In genomic region chr12:82358200-82359114, GRCh38 we compare ENCODE assay signal across 8 cellular contexts. TPM values are rescaled to one million over a fixed set of nuclear protein-coding genes. Genes with fewer than 3 reads are reported as not detected.
DNase-seq lines count a peak whose midpoint lies in the region; ATAC-seq and TF ChIP-seq lines count a peak whose summit lies in the region.

Gene CCDC59 (minus strand): TSS chr12:82358387. CDS start chr12:82358376, 11 bp downstream.
Gene METTL25 (plus strand): TSS chr12:82358529. CDS start chr12:82358566, 37 bp downstream.

- H3K4me3 ChIP-seq in OCI-LY1 (ENCODE audit: low read depth, low read length, poor library complexity, severe bottlenecking), result peak within 1 kb of the TSS; percentile 81
- peak within 1 kb of the TSS; percentile 97 for H3K4me3 ChIP-seq in epithelial cell of esophagus (ENCODE audit: low read length)
- H3K4me3 ChIP-seq in mononuclear cell (ENCODE audit: low read length), result peak within 1 kb of the TSS; percentile 97

- H3K9ac ChIP-seq in OCI-LY1 (ENCODE audit: low read length), result peak within 1 kb of the TSS; percentile 91

- peak; percentile 98 for TF ChIP-seq CTCF in OCI-LY1 (IDR thresholded peaks at IDR 0.05; ENCODE audit: low read length)
- TF ChIP-seq CTCF in epithelial cell of esophagus (IDR thresholded peaks at IDR 0.05; ENCODE audit: insufficient read depth, low read depth, low read length, missing control alignments), result peak; percentile 83

- H3K9me2 ChIP-seq in OCI-LY1 (ENCODE audit: low read depth, low read length), result no peaks in the 10 kb centered on the region

- H3F3A ChIP-seq in OCI-LY1 (ENCODE audit: insufficient read depth, low read length), result no peaks in the 10 kb centered on the region

- H4K20me1 ChIP-seq in OCI-LY1 (ENCODE audit: insufficient read depth, low read length), result no peaks in the 10 kb centered on the region

- H3K36me3 ChIP-seq in OCI-LY1 (ENCODE audit: insufficient read depth, low read length), result peaks cover 28% of the 10 kb centered on the region

- DNase-seq in DMS114 treated with DMSO at 0.1 percent for 48 hours (lab: John Stamatoyannopoulos, UW; ENCODE audit: unreplicated experiment) (peak; percentile 96), HuH-7 (ENCODE audit: low spot score) (peak; percentile 67), activated T-cell treated with anti-CD3 and anti-CD28 coated beads for 24 hours (ENCODE audit: low read depth) (peak; percentile 99), epithelial cell of esophagus (ENCODE audit: low read depth) (peak; percentile 99)
- peak; percentile 97 to 98 for DNase-seq in stimulated activated CD8-positive, alpha-beta memory T cell treated with anti-CD3 and anti-CD28 coated beads, Interleukin-4, amount 100 ng/mL, for 1 hour (ENCODE audit: low read depth in 2 of 2, low spot score in 1 of 2)

- H3K4me2 ChIP-seq in OCI-LY1 (ENCODE audit: low read length), result peak within 1 kb of the TSS; percentile 94

- H3K4me1 ChIP-seq in OCI-LY1 (ENCODE audit: insufficient read depth, low read length, severe bottlenecking) (peaks cover 24% of the 10 kb centered on the region), mononuclear cell (ENCODE audit: insufficient read depth, low read length) (peaks cover 26% of the 10 kb centered on the region)

- H3K9me3 ChIP-seq in OCI-LY1 (ENCODE audit: low read length), result no peaks in the 10 kb centered on the region
- no peaks in the 10 kb centered on the region for H3K9me3 ChIP-seq in mononuclear cell (ENCODE audit: low read depth, low read length)

- H3K27me3 ChIP-seq in OCI-LY1 (ENCODE audit: insufficient read depth, low read length) (no peaks in the 10 kb centered on the region), mononuclear cell (ENCODE audit: insufficient read depth, low read length) (no peaks in the 10 kb centered on the region)

- peak within 1 kb of the TSS; percentile 80 for H3K27ac ChIP-seq in OCI-LY1 (ENCODE audit: low read depth, low read length, poor library complexity, severe bottlenecking)

- no peak within 1 kb of the TSS for H2AFZ ChIP-seq in OCI-LY1 (ENCODE audit: low read length)

- peak; percentile 95 for ATAC-seq in GM21515 (IDR thresholded peaks at IDR 0.05; ENCODE audit: unreplicated experiment)

- H3K79me2 ChIP-seq in OCI-LY1 (ENCODE audit: insufficient read depth, low read length), result peaks cover 20% of the 10 kb centered on the region

RNA-seq across cellular contexts. Expression of gene CCDC59, which starts in this region (rescaled TPM):
- total RNA-seq in mononuclear cell, result 232 TPM

RNA-seq across cellular contexts. Expression of gene METTL25, which starts in this region (rescaled TPM):
- total RNA-seq in mononuclear cell, result 45.8 TPM

Comparison
In these comparisons a context has a peak if more than half of its experiments do, and no peak if none do; other contexts are left out.
1. Peak in every context shown above with its lines: DNase-seq, ATAC-seq, H3K4me3 ChIP-seq and H3K27ac ChIP-seq.